In the genomic region with DNA sequence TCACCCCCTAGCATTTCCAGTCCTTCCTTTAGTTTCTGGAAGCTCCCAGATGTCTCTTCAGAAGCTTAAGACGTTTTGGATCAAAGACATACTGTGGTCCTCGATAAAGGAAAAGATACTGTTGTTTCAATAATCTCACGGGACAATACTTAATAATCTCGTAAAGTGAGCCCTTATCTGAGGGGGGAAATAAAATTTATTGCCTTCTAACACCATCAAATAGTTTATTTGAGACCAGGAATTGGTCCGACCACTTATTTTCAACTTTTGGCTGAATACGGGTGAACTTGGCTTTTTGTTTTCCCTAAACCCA, we compare ENCODE assay signal across 8 cellular contexts. TPM values are rescaled to one million over a fixed set of nuclear protein-coding genes. Genes with fewer than 3 reads are reported as not detected.
DNase-seq lines count a peak whose midpoint lies in the region; ATAC-seq and TF ChIP-seq lines count a peak whose summit lies in the region.

No MANE protein-coding gene starts in this region.

- no peak overlapping the region for H2BK20ac ChIP-seq in H9 (ENCODE audit: low read depth, low read length, poor library complexity, severe bottlenecking)

- H3K9me3 Mint-ChIP-seq in H9 (peaks cover 3 to 8% of the 10 kb centered on the region in 2 experiments; a peak in 4 of 5 replicates), activated B cell treated with CpG ODN at 0.5 μM for 24 hours (no peaks in the 10 kb centered on the region)

- H3K4me1 ChIP-seq in H9 (ENCODE audit: insufficient read depth, low read length) (no peaks in the 10 kb centered on the region), right cardiac atrium (ENCODE audit: control insufficient read depth, insufficient read depth, low read length) (peaks cover 1% of the 10 kb centered on the region)

- H2BK120ac ChIP-seq in H9 (ENCODE audit: low read depth, low read length, poor library complexity, severe bottlenecking), result no peak overlapping the region

- peaks cover 3% of the 10 kb centered on the region for H3K23me2 ChIP-seq in H9 (ENCODE audit: insufficient read length, low read depth, low read length, poor library complexity, severe bottlenecking)

- POLR2A ChIA-PET in activated B cell treated with CpG ODN at 0.5 μM for 24 hours (lab: Charles Lee), result interaction anchor here (1.0 to 2.4 kb wide), 2 partner anchors 63 to 861 kb away, joined by 3 to 17 read pairs; a partner anchor contains a TSS

- peaks cover 26 to 29% of the 10 kb centered on the region in 2 experiments for H3K4me1 Mint-ChIP-seq in H9
- H3K4me1 Mint-ChIP-seq in activated B cell treated with CpG ODN at 0.5 μM for 24 hours, result peaks cover 28% of the 10 kb centered on the region

- no peak overlapping the region for H4K91ac ChIP-seq in H9 (ENCODE audit: insufficient read length, low read depth, low read length)

- H3T11ph ChIP-seq in H9 (ENCODE audit: low read length), result no peak overlapping the region

- no peak overlapping the region for H2BK12ac ChIP-seq in H9 (ENCODE audit: insufficient read length, low read depth, low read length)

- H2AK5ac ChIP-seq in H9 (ENCODE audit: insufficient read length, low read length), result no peak overlapping the region

- H3K27ac ChIP-seq in H9 (ENCODE audit: insufficient read length, low read depth, low read length), result peak overlapping the region; percentile 72
- H3K27ac ChIP-seq in right cardiac atrium (ENCODE audit: low read length), result no peak overlapping the region
- H3K27ac ChIP-seq in skin epidermis, result peak overlapping the region in 20 of 21 experiments; percentile 68 to 93 (median 85)

- no peak overlapping the region for H2AFZ ChIP-seq in H9 (ENCODE audit: low read length)

- CTCF ChIA-PET in activated B cell treated with CpG ODN at 0.5 μM for 24 hours (lab: Charles Lee), result no interaction called here

- H3K27ac Mint-ChIP-seq in H9, result peak overlapping the region; percentile 97 to 98 (median 97); a peak in 3 of 7 replicates
- peak overlapping the region; percentile 98 for H3K27ac Mint-ChIP-seq in activated B cell treated with CpG ODN at 0.5 μM for 24 hours

- TF ChIP-seq CTCF in H9 (conservative IDR thresholded peaks at IDR 0.05), result no peak
- no peak for TF ChIP-seq CTCF in activated B cell treated with CpG ODN at 0.5 μM for 24 hours (IDR thresholded peaks at IDR 0.05)

- H3K4me3 Mint-ChIP-seq in H9, result peak overlapping the region; percentile 100
- peak overlapping the region; percentile 100 for H3K4me3 Mint-ChIP-seq in activated B cell treated with CpG ODN at 0.5 μM for 24 hours

- H3K18ac ChIP-seq in H9 (ENCODE audit: insufficient read length, low read depth, low read length), result no peak overlapping the region

- no peak overlapping the region for H3K23ac ChIP-seq in H9 (ENCODE audit: insufficient read length, low read depth, low read length)

- ATAC-seq in activated B cell treated with CpG ODN at 0.5 μM for 24 hours (ENCODE audit: low read depth), result no peak
- ATAC-seq in right cardiac atrium, result no peak
- no peak for ATAC-seq in HG02981 (IDR thresholded peaks at IDR 0.05; ENCODE audit: unreplicated experiment)

- H3K36me3 Mint-ChIP-seq in H9 (ENCODE audit: insufficient read depth in 1 of 3, low read depth in 3 of 3) (peaks cover 14 to 23% (median 21%) of the 10 kb centered on the region in 3 experiments), activated B cell treated with CpG ODN at 0.5 μM for 24 hours (ENCODE audit: low read depth) (peaks cover 22% of the 10 kb centered on the region)

- no peak overlapping the region for H2BK5ac ChIP-seq in H9 (ENCODE audit: insufficient read length, low read length)

- H3K27me3 ChIP-seq in H9 (ENCODE audit: insufficient read depth, low read length), result no peaks in the 10 kb centered on the region
- no peaks in the 10 kb centered on the region for H3K27me3 ChIP-seq in right cardiac atrium (ENCODE audit: control insufficient read depth, insufficient read depth)

- H3K4ac ChIP-seq in H9 (ENCODE audit: low read depth, low read length), result no peak overlapping the region

- H3K14ac ChIP-seq in H9 (ENCODE audit: insufficient read depth, low read length), result no peak overlapping the region

- WGBS in H9 (ENCODE audit: extremely low coverage, insufficient read length, low lambda C conversion rate), result no CpG with 5 or more reads among the region's 6 CpGs
- WGBS in right cardiac atrium, result 34% methylated on average over 6 of the region's 6 CpGs

- no peak overlapping the region for H3K56ac ChIP-seq in H9 (ENCODE audit: insufficient read length, low read depth, low read length)

- no peak for DNase-seq in H9
- DNase-seq in activated B cell treated with CpG ODN at 0.5 μM for 24 hours, result no peak
- no peak for DNase-seq in right cardiac atrium
- no peak for DNase-seq in SW 1271 (lab: John Stamatoyannopoulos, UW)
- DNase-seq in GM19238 (ENCODE audit: insufficient read length, low spot score), result no peak
- DNase-seq in HPDE6-E6E7 (ENCODE audit: extremely low spot score), result no peak

- H3K27me3 Mint-ChIP-seq in H9 (ENCODE audit: low read depth), result no peaks in the 10 kb centered on the region
- H3K27me3 Mint-ChIP-seq in activated B cell treated with CpG ODN at 0.5 μM for 24 hours, result no peaks in the 10 kb centered on the region

- H4K5ac ChIP-seq in H9 (ENCODE audit: insufficient read length, low read depth, low read length), result no peak overlapping the region

- H3K9me3 ChIP-seq in H9 (ENCODE audit: control insufficient read depth, low read depth, low read length) (no peaks in the 10 kb centered on the region), right cardiac atrium (ENCODE audit: control insufficient read depth, low read length) (no peaks in the 10 kb centered on the region)

- H3K4me3 ChIP-seq in right cardiac atrium (ENCODE audit: low read length) (peak overlapping the region; percentile 98), skin epidermis (peak overlapping the region; percentile 72 to 100 (median 90))

- no peaks in the 10 kb centered on the region for H4K20me1 ChIP-seq in H9 (ENCODE audit: control insufficient read depth, insufficient read depth, insufficient read length)

- peaks cover 10% of the 10 kb centered on the region for H3K79me1 ChIP-seq in H9 (ENCODE audit: insufficient read depth, low read depth, low read length, poor library complexity, severe bottlenecking)

- intact Hi-C loops in activated B cell treated with CpG ODN at 0.5 μM for 24 hours (cut with micrococcal nuclease) (loop anchor here (2.0 to 10.0 kb wide), 5 partner anchors 468 to 1642 kb away; a partner anchor contains a TSS), right cardiac atrium (cut with DNase I) (no loop called here)

- no peak overlapping the region for H4K8ac ChIP-seq in H9 (replicated peaks; ENCODE audit: insufficient read length, low read depth, low read length)

- H3K4me2 ChIP-seq in H9 (ENCODE audit: insufficient read depth, insufficient read length, low read length), result peak overlapping the region; percentile 76

- H3K9ac ChIP-seq in H9 (ENCODE audit: extremely low read depth, insufficient read length, low read length), result no peak overlapping the region

- no peak overlapping the region for H2BK15ac ChIP-seq in H9 (ENCODE audit: low read depth, low read length)

- H3K79me2 ChIP-seq in H9 (ENCODE audit: insufficient read depth, low read length), result peaks cover 28% of the 10 kb centered on the region

RNA-seq across cellular contexts. Expression of a gene that starts 0.6 kb away (rescaled TPM):
- 49.2 and 53.8 TPM in 2 replicates for total RNA-seq in H9 (2021)
- 23.5 and 32.6 TPM in 2 replicates for total RNA-seq in activated B cell treated with CpG ODN at 0.5 μM for 24 hours
- total RNA-seq in right cardiac atrium, result 10 to 100 TPM in 3 of 4 donors, 1 to 10 TPM in 1; 9.1 to 12.2 (median 11.5) TPM
- polyA plus RNA-seq in right cardiac atrium, result 3.3 TPM
